ENCODE assay signal across 26 cellular contexts in the genomic region with DNA sequence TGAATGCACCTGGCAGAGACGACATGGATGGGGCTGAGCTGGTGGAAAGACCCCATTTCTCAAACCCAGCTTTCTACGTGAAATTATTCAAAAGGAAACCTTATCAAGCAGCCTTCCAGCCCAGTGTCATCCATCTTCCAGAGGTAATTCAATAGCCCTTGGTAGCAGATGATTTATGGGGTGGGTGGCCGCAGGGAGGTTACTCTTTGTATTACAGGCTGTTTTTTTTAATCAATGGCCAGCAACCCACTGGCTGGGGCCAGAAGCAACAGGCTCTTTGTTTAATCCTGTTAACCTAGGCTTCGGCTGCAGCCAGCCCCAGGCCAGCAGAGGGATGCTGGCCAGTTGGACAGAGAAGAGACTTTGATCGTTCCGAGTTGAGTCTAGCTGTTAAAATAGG.
"Had no signal": no experiment of that assay in that cellular context is flagged by ENCODE, and none has a peak within 500 bp of the region (broad histone marks: within the 10 kb centered on the region; RNA-seq: fewer than 3 reads in every experiment).

No MANE protein-coding gene starts in this region.

- H3K4me1 Mint-ChIP-seq: naive thymus-derived CD8-positive, alpha-beta T cell; stimulated activated memory B cell treated with anti-CD40 and anti-IgM and Interleukin-4, amounts not matched to agents 10 μg/mL and 1 μg/mL and 100 μg/mL, for 72 hours had no signal

- H3K9me3 Mint-ChIP-seq: stimulated activated memory B cell treated with anti-CD40 and anti-IgM and Interleukin-4, amounts not matched to agents 10 μg/mL and 1 μg/mL and 100 μg/mL, for 72 hours had no signal

- H3K27ac Mint-ChIP-seq: naive thymus-derived CD8-positive, alpha-beta T cell; stimulated activated memory B cell treated with anti-CD40 and anti-IgM and Interleukin-4, amounts not matched to agents 10 μg/mL and 1 μg/mL and 100 μg/mL, for 72 hours had no signal

- H3K27me3 ChIP-seq: dorsolateral prefrontal cortex, foreskin keratinocyte, hepatocyte, right atrium auricular region, sigmoid colon, testis, tibial artery, upper lobe of left lung had no signal

- H3K27ac ChIP-seq: esophagus muscularis mucosa, foreskin keratinocyte, gastroesophageal sphincter, heart left ventricle, hepatocyte, left ventricle myocardium inferior, lower lobe of right lung, parathyroid adenoma, prostate gland, right atrium auricular region, sigmoid colon, spleen, testis, tibial artery, upper lobe of left lung had no signal

- H3K36me3 Mint-ChIP-seq: naive thymus-derived CD8-positive, alpha-beta T cell; stimulated activated memory B cell treated with anti-CD40 and anti-IgM and Interleukin-4, amounts not matched to agents 10 μg/mL and 1 μg/mL and 100 μg/mL, for 72 hours had no signal

- H3K4me3 Mint-ChIP-seq: naive thymus-derived CD8-positive, alpha-beta T cell; stimulated activated memory B cell treated with anti-CD40 and anti-IgM and Interleukin-4, amounts not matched to agents 10 μg/mL and 1 μg/mL and 100 μg/mL, for 72 hours had no signal

- H3K27me3 Mint-ChIP-seq: stimulated activated memory B cell treated with anti-CD40 and anti-IgM and Interleukin-4, amounts not matched to agents 10 μg/mL and 1 μg/mL and 100 μg/mL, for 72 hours had no signal

- ATAC-seq: foreskin keratinocyte; gastroesophageal sphincter; heart left ventricle; lower lobe of right lung; naive thymus-derived CD8-positive, alpha-beta T cell; stimulated activated memory B cell treated with anti-CD40 and anti-IgM and Interleukin-4, amounts not matched to agents 10 μg/mL and 1 μg/mL and 100 μg/mL, for 72 hours; stimulated activated naive CD8-positive, alpha-beta T cell treated with anti-CD3 and anti-CD28 coated beads, Interleukin-15, Interleukin-2, amounts not matched to agents 100 U/mL and 50 U/mL, for 24 hours had no signal

- H3K4me1 ChIP-seq: esophagus muscularis mucosa, foreskin keratinocyte, gastroesophageal sphincter, heart left ventricle, left ventricle myocardium inferior, lower lobe of right lung, parathyroid adenoma, prostate gland, right atrium auricular region, sigmoid colon, spleen, testis, tibial artery, upper lobe of left lung had no signal

- H3K36me3 ChIP-seq: esophagus muscularis mucosa, gastroesophageal sphincter, heart left ventricle, left ventricle myocardium inferior, lower lobe of right lung, prostate gland, right atrium auricular region, sigmoid colon, spleen, tibial artery, upper lobe of left lung had no signal

- FAIRE-seq: colon, endothelial cell of umbilical vein, kidney, urothelium cell line had no signal

- DNase-seq: dorsolateral prefrontal cortex; effector CD4-positive, alpha-beta T cell; foreskin keratinocyte; heart left ventricle; kidney; left ventricle myocardium inferior; lower lobe of right lung; naive thymus-derived CD8-positive, alpha-beta T cell; sigmoid colon; spleen; stimulated activated CD4-positive, alpha-beta T cell treated with anti-CD3 and anti-CD28 coated beads, Interleukin-4, amount 100 ng/mL, for 4 hours; stimulated activated naive CD8-positive, alpha-beta T cell treated with anti-CD3 and anti-CD28 coated beads, Interleukin-15, Interleukin-2, amounts not matched to agents 100 U/mL and 50 U/mL, for 24 hours; substantia nigra; testis; tibial artery; upper lobe of left lung had no signal

- H3K9me3 ChIP-seq: esophagus muscularis mucosa, gastroesophageal sphincter, heart left ventricle, lower lobe of right lung, prostate gland, right atrium auricular region, sigmoid colon, spleen, testis, tibial artery, upper lobe of left lung had no signal

- H3K4me3 ChIP-seq: dorsolateral prefrontal cortex, esophagus muscularis mucosa, gastroesophageal sphincter, heart left ventricle, hepatocyte, left ventricle myocardium inferior, lower lobe of right lung, prostate gland, right atrium auricular region, sigmoid colon, spleen, testis, tibial artery, upper lobe of left lung had no signal
